9 cellular contexts compared by ENCODE assay signal in genomic region chr7:55019691-55020480, GRCh38. TPM values are rescaled to one million over a fixed set of nuclear protein-coding genes. Genes with fewer than 3 reads are reported as not detected.
DNase-seq lines count a peak whose midpoint lies in the region; ATAC-seq and TF ChIP-seq lines count a peak whose summit lies in the region.
"Had no signal": no experiment of that assay in that cellular context is flagged by ENCODE, and none has a peak within 500 bp of the region (broad histone marks: within the 10 kb centered on the region; RNA-seq: fewer than 3 reads in every experiment).

No MANE protein-coding gene starts in this region.

- H3K9ac ChIP-seq in neural progenitor cell = no peak overlapping the region

- H3K27me3 ChIP-seq in BJ (ENCODE audit: control insufficient read depth, insufficient read depth, low read length) = no peaks in the 10 kb centered on the region
- H3K27me3 ChIP-seq in esophagus squamous epithelium = peaks cover 0 to 28% (median 0%) of the 10 kb centered on the region in 4 donors
- H3K27me3 ChIP-seq in neural progenitor cell = peaks cover 82% of the 10 kb centered on the region

- peak overlapping the region; percentile 87 for H3K4me3 ChIP-seq in BJ (ENCODE audit: low read depth, low read length)
- peak overlapping the region; percentile 79 to 93 (median 88) for H3K4me3 ChIP-seq in esophagus squamous epithelium
- peak overlapping the region; percentile 82 for H3K4me3 ChIP-seq in neural progenitor cell
- H3K4me3 ChIP-seq: GM12878 had no signal

- peak overlapping the region; percentile 99 for H2AFZ ChIP-seq in neural progenitor cell (replicated peaks)

- no peaks in the 10 kb centered on the region for H3K9me3 ChIP-seq in esophagus squamous epithelium
- no peaks in the 10 kb centered on the region for H3K9me3 ChIP-seq in neural progenitor cell (ENCODE audit: low read depth)

- peaks cover 9% of the 10 kb centered on the region for H4K20me1 ChIP-seq in neural progenitor cell (ENCODE audit: low read depth)

- H3K4me1 Mint-ChIP-seq in neural progenitor cell = peaks cover 3% of the 10 kb centered on the region
- H3K4me1 Mint-ChIP-seq in activated CD4-positive, alpha-beta T cell treated with anti-CD3 and anti-CD28 coated beads for 36 hours = no peaks in the 10 kb centered on the region

- peak overlapping the region; percentile 99 for H3K4me2 ChIP-seq in neural progenitor cell

- H3F3A ChIP-seq in neural progenitor cell (ENCODE audit: low read depth) = peaks cover 10% of the 10 kb centered on the region

- no peak for ATAC-seq in activated CD4-positive, alpha-beta T cell treated with anti-CD3 and anti-CD28 coated beads for 36 hours
- ATAC-seq: GM12878 had no signal

- peaks cover 10 to 62% (median 27%) of the 10 kb centered on the region in 3 donors for H3K4me1 ChIP-seq in esophagus squamous epithelium
- H3K4me1 ChIP-seq in neural progenitor cell = no peaks in the 10 kb centered on the region

- intact Hi-C loops in esophagus squamous epithelium (cut with DNase I) = no loop called here
- intact Hi-C loops in activated CD4-positive, alpha-beta T cell treated with anti-CD3 and anti-CD28 coated beads for 36 hours (cut with DNase I, micrococcal nuclease) = no loop called here

- 2 to 11% methylated on average over 11 to 26 of the region's 78 CpGs for WGBS in esophagus squamous epithelium, 2 donors

- H3K27ac Mint-ChIP-seq in neural progenitor cell = no peak overlapping the region
- H3K27ac Mint-ChIP-seq in activated CD4-positive, alpha-beta T cell treated with anti-CD3 and anti-CD28 coated beads for 36 hours = no peak overlapping the region

- TF ChIP-seq POLR2A in esophagus squamous epithelium (IDR thresholded peaks at IDR 0.05) = peak in 1 of 4 donors; percentile 16

- POLR2A ChIA-PET in BJ (lab: Charles Lee) = interaction anchor here (0.7 kb wide), 1 partner anchor 228 kb away, joined by 8 read pairs; no protein-coding TSS in a partner anchor
- POLR2A ChIA-PET in activated CD4-positive, alpha-beta T cell treated with anti-CD3 and anti-CD28 coated beads for 36 hours (lab: Charles Lee) = no interaction called here

- peak overlapping the region; percentile 94 to 100 (median 98) for H3K27ac ChIP-seq in esophagus squamous epithelium
- no peak overlapping the region for H3K27ac ChIP-seq in neural progenitor cell

- H3K4me3 Mint-ChIP-seq in neural progenitor cell = peak overlapping the region; percentile 78
- H3K4me3 Mint-ChIP-seq in activated CD4-positive, alpha-beta T cell treated with anti-CD3 and anti-CD28 coated beads for 36 hours = no peak overlapping the region

- no peaks in the 10 kb centered on the region for H3K36me3 Mint-ChIP-seq in neural progenitor cell
- no peaks in the 10 kb centered on the region for H3K36me3 Mint-ChIP-seq in activated CD4-positive, alpha-beta T cell treated with anti-CD3 and anti-CD28 coated beads for 36 hours (ENCODE audit: low read depth)

- TF ChIP-seq CTCF in BJ (IDR thresholded peaks at IDR 0.05; ENCODE audit: insufficient read depth, low read depth, low read length) (peak; percentile 18; the same call in 1 of the 2 replicates), esophagus squamous epithelium (IDR thresholded peaks at IDR 0.05) (peak in 1 of 6 experiments; percentile 8), neural progenitor cell (IDR thresholded peaks at IDR 0.05) (peak; percentile 18)

- H3K9me3 Mint-ChIP-seq in neural progenitor cell = no peaks in the 10 kb centered on the region
- no peaks in the 10 kb centered on the region for H3K9me3 Mint-ChIP-seq in activated CD4-positive, alpha-beta T cell treated with anti-CD3 and anti-CD28 coated beads for 36 hours (ENCODE audit: low read depth)

- H3K27me3 Mint-ChIP-seq in neural progenitor cell (ENCODE audit: insufficient read depth, low read depth) = peaks cover 20% of the 10 kb centered on the region
- peaks cover 59% of the 10 kb centered on the region for H3K27me3 Mint-ChIP-seq in activated CD4-positive, alpha-beta T cell treated with anti-CD3 and anti-CD28 coated beads for 36 hours

- CTCF ChIA-PET in BJ (lab: Yijun Ruan, JAX) = interaction anchor here (0.7 to 6.8 kb wide), 7 partner anchors 10 to 235 kb away, joined by 3 to 54 read pairs (median 3); no protein-coding TSS in a partner anchor
- CTCF ChIA-PET in activated CD4-positive, alpha-beta T cell treated with anti-CD3 and anti-CD28 coated beads for 36 hours (lab: Charles Lee) = no interaction called here

- no peaks in the 10 kb centered on the region for H3K79me2 ChIP-seq in neural progenitor cell (ENCODE audit: low read depth)

- H3K36me3 ChIP-seq in BJ (ENCODE audit: control insufficient read depth, insufficient read depth, low read length) (no peaks in the 10 kb centered on the region), esophagus squamous epithelium (no peaks in the 10 kb centered on the region), neural progenitor cell (no peaks in the 10 kb centered on the region)

- DNase-seq in BJ (ENCODE audit: low read depth) = no peak
- DNase-seq in NCI-H1105 treated with DMSO at 0.1 percent for 48 hours (lab: John Stamatoyannopoulos, UW) = peak; percentile 23
- DNase-seq in esophagus squamous epithelium (lab: John Stamatoyannopoulos, UW) = no peak
- peak; percentile 59 for DNase-seq in neural progenitor cell (ENCODE audit: low spot score)
- DNase-seq in central memory CD4-positive, alpha-beta T cell = no peak
- DNase-seq in HPDE6-E6E7 (ENCODE audit: extremely low spot score) = no peak
- no peak for DNase-seq in activated CD4-positive, alpha-beta T cell treated with anti-CD3 and anti-CD28 coated beads for 36 hours
- DNase-seq in activated CD8-positive, alpha-beta memory T cell treated with anti-CD3 and anti-CD28 coated beads for 24 hours = no peak

RNA-seq across cellular contexts. Expression of gene EGFR, which starts 1.1 kb away (rescaled TPM):
- polyA plus RNA-seq in BJ (2011; rRNA removed) = 22.9 and 34.0 TPM in 2 replicates
- polyA minus RNA-seq in BJ (2011; rRNA and poly(A)+ RNA removed) = 57.6 and 66.4 TPM in 2 replicates
- total RNA-seq in esophagus squamous epithelium = 100 to 1,000 TPM in 1 of 4 donors, 10 to 100 TPM in 3; 66.1 to 108 (median 72.3) TPM
- 4.6 and 4.7 TPM in 2 replicates for total RNA-seq in neural progenitor cell (ENCODE audit: low replicate concordance)
- under 1 TPM in 1 of 2 experiments, not detected in 1; 0.09 TPM for total RNA-seq in activated CD4-positive, alpha-beta T cell treated with anti-CD3 and anti-CD28 coated beads for 36 hours

Comparison
In these comparisons a context has a peak if more than half of its experiments do, and no peak if none do; other contexts are left out.
1. DNase-seq: peak in NCI-H1105 treated with DMSO at 0.1 percent for 48 hours (single experiment) and neural progenitor cell (single experiment); none in BJ (single experiment), esophagus squamous epithelium (single experiment), central memory CD4-positive, alpha-beta T cell (single experiment), HPDE6-E6E7 (single experiment), activated CD4-positive, alpha-beta T cell treated with anti-CD3 and anti-CD28 coated beads for 36 hours (single experiment) and activated CD8-positive, alpha-beta memory T cell treated with anti-CD3 and anti-CD28 coated beads for 24 hours (single experiment).
2. RNA of gene EGFR, which starts 1.1 kb away (total RNA-seq): 66.1 to 108 TPM in esophagus squamous epithelium; 4.6 to 4.7 TPM in neural progenitor cell and 0.09 TPM in activated CD4-positive, alpha-beta T cell treated with anti-CD3 and anti-CD28 coated beads for 36 hours; every median in the first group is over 10 times any median in the second.
3. Peak in every context shown above with its lines, with median percentiles within 50 percentile points of each other: H3K4me3 ChIP-seq.